Comparison of ENCODE assay signal across 11 cellular contexts in the genomic region with DNA sequence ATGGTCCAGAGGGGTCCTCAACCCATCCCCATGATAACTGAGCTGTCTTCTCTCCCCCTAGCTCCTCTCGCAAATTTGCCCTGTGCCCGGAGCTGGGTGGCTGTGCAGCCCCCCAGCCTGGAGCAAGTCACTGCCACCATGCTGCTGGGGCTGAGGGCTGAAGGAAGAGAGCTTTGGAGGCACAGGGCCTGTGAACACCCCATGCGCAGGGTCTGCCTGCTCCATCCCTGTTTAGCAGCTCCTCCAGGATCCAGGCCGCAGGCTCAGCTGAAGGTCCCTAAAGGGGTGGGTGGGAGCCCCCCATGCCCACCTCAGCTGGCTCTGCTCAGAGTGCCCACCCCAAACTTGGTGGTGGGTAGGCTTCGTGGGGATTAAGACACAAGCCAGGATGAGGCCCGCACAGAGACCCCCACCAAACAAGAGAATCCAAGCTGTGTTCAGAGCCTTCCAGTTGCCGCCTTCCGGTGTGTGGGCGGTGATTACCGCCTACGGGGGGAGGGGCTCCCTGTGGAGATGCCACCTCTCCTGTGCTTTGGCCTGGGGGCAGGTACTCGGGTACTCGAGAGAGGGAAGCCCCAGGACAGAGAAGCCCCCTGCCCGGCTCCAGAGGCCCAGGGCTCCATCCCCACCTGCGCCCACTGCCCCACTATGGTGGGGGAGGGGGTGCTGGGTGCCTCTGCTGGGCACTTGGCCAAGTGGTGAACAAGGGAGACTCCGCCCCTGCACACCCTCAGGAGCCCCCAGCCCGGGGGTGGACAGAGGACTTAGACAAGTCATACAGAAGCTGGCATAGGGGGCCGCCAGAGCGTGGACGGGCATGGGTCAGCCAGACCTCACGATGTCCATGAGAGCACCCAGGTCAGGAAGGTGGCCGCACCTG. TPM values are rescaled to one million over a fixed set of nuclear protein-coding genes. Genes with fewer than 3 reads are reported as not detected.
DNase-seq lines count a peak whose midpoint lies in the region; ATAC-seq and TF ChIP-seq lines count a peak whose summit lies in the region.
"Had no signal": no experiment of that assay in that cellular context is flagged by ENCODE, and none has a peak within 500 bp of the region (broad histone marks: within the 10 kb centered on the region; RNA-seq: fewer than 3 reads in every experiment).

No MANE protein-coding gene starts in this region.

- POLR2A ChIA-PET in HEK293 (lab: Yijun Ruan, JAX): interaction anchor here (1.3 to 2.0 kb wide), 2 partner anchors 11 to 131 kb away, joined by 3 to 9 read pairs; a partner anchor contains a TSS

- H3K4me1 Mint-ChIP-seq in activated T-cell treated with anti-CD3 and anti-CD28 coated beads, Interleukin-2, amount 50 U/mL, for 4 hours (ENCODE audit: low read depth): peaks cover 17% of the 10 kb centered on the region
- peaks cover 8% of the 10 kb centered on the region for H3K4me1 Mint-ChIP-seq in activated naive CD8-positive, alpha-beta T cell treated with anti-CD3 and anti-CD28 coated beads, Interleukin-2, amount 50 U/mL, for 24 hours

- H3K27me3 Mint-ChIP-seq in activated T-cell treated with anti-CD3 and anti-CD28 coated beads, Interleukin-2, amount 50 U/mL, for 4 hours (ENCODE audit: low read depth): peaks cover 15% of the 10 kb centered on the region
- peaks cover 19% of the 10 kb centered on the region for H3K27me3 Mint-ChIP-seq in activated naive CD8-positive, alpha-beta T cell treated with anti-CD3 and anti-CD28 coated beads, Interleukin-2, amount 50 U/mL, for 24 hours

- 74 to 79% (median 77%) methylated on average over 21 to 22 of the region's 22 CpGs for WGBS in psoas muscle, 3 donors

- no peak for ATAC-seq in activated T-cell treated with anti-CD3 and anti-CD28 coated beads, Interleukin-2, amount 50 U/mL, for 4 hours
- ATAC-seq in activated naive CD8-positive, alpha-beta T cell treated with anti-CD3 and anti-CD28 coated beads, Interleukin-2, amount 50 U/mL, for 24 hours: no peak
- ATAC-seq in psoas muscle (no peak), HG03108 (IDR thresholded peaks at IDR 0.05; ENCODE audit: unreplicated experiment) (no peak)

- H3K9me3 Mint-ChIP-seq in activated T-cell treated with anti-CD3 and anti-CD28 coated beads, Interleukin-2, amount 50 U/mL, for 4 hours: no peaks in the 10 kb centered on the region
- H3K9me3 Mint-ChIP-seq in activated naive CD8-positive, alpha-beta T cell treated with anti-CD3 and anti-CD28 coated beads, Interleukin-2, amount 50 U/mL, for 24 hours: no peaks in the 10 kb centered on the region

- no peaks in the 10 kb centered on the region for H3K27me3 ChIP-seq in psoas muscle (ENCODE audit: insufficient read depth in 3 of 3, low read length in 2 of 3)

- peaks cover 3% of the 10 kb centered on the region; the same call in 1 of the 2 replicates for H3K4me1 ChIP-seq in HEK293 (ENCODE audit: control insufficient read depth, insufficient read depth, low read length)
- H3K4me1 ChIP-seq in psoas muscle: peaks cover 49% of the 10 kb centered on the region
- H3K4me1 ChIP-seq: breast epithelium had no signal

- no peak for DNase-seq in activated T-cell treated with anti-CD3 and anti-CD28 coated beads, Interleukin-2, amount 50 U/mL, for 4 hours
- DNase-seq in activated T-cell treated with anti-CD3 and anti-CD28 coated beads, Interleukin-2, amount 50 U/mL, for 1 hour: no peak
- DNase-seq in activated naive CD8-positive, alpha-beta T cell treated with anti-CD3 and anti-CD28 coated beads, Interleukin-2, amount 50 U/mL, for 24 hours: no peak
- DNase-seq in psoas muscle: no peak
- DNase-seq in SHP77 treated with DMSO at 0.1 percent for 48 hours (lab: John Stamatoyannopoulos, UW): no peak
- DNase-seq in RKO (ENCODE audit: low spot score): no peak
- DNase-seq: NCI-H2029 treated with DMSO at 0.1 percent for 48 hours; stimulated activated CD4-positive, alpha-beta T cell treated with anti-CD3 and anti-CD28 coated beads, Interleukin-1b, Interleukin-23, amount 100 ng/mL, for 48 hours had no signal

- CTCF ChIA-PET in HEK293 (lab: Yijun Ruan, JAX): interaction anchor here (0.6 to 3.7 kb wide), 5 partner anchors 10 to 193 kb away, joined by 3 to 18 read pairs (median 3); a partner anchor contains a TSS

- TF ChIP-seq CTCF in HEK293 (tag by site-specific recombination; IDR thresholded peaks at IDR 0.05): no peak
- no peak for TF ChIP-seq CTCF in psoas muscle (IDR thresholded peaks at IDR 0.05)

- H3K36me3 Mint-ChIP-seq in activated T-cell treated with anti-CD3 and anti-CD28 coated beads, Interleukin-2, amount 50 U/mL, for 4 hours (ENCODE audit: insufficient read depth): no peaks in the 10 kb centered on the region
- H3K36me3 Mint-ChIP-seq in activated naive CD8-positive, alpha-beta T cell treated with anti-CD3 and anti-CD28 coated beads, Interleukin-2, amount 50 U/mL, for 24 hours (ENCODE audit: low read depth): no peaks in the 10 kb centered on the region

- no peak overlapping the region for H3K27ac Mint-ChIP-seq in activated naive CD8-positive, alpha-beta T cell treated with anti-CD3 and anti-CD28 coated beads, Interleukin-2, amount 50 U/mL, for 24 hours

- H3K27ac ChIP-seq in HEK293 (ENCODE audit: extremely low read depth, low read depth, low read length): no peak overlapping the region
- H3K27ac ChIP-seq in psoas muscle: peak overlapping the region; percentile 82

- no peaks in the 10 kb centered on the region for H3K9me3 ChIP-seq in HEK293 (ENCODE audit: control insufficient read depth, insufficient read depth, low read depth, low read length)
- no peaks in the 10 kb centered on the region for H3K9me3 ChIP-seq in psoas muscle
- H3K9me3 ChIP-seq: breast epithelium had no signal

- peak overlapping the region; percentile 65 for H3K4me3 Mint-ChIP-seq in activated T-cell treated with anti-CD3 and anti-CD28 coated beads, Interleukin-2, amount 50 U/mL, for 4 hours
- H3K4me3 Mint-ChIP-seq in activated naive CD8-positive, alpha-beta T cell treated with anti-CD3 and anti-CD28 coated beads, Interleukin-2, amount 50 U/mL, for 24 hours: peak overlapping the region; percentile 64

- H3K36me3 ChIP-seq in HEK293 (ENCODE audit: control insufficient read depth in 2 of 2, insufficient read depth in 1 of 2, low read length in 2 of 2): peaks cover 0 to 4% of the 10 kb centered on the region in 2 experiments; a peak in 1 of 3 replicates
- H3K36me3 ChIP-seq in psoas muscle (ENCODE audit: insufficient read depth in 1 of 2, low read depth in 1 of 2): no peaks in the 10 kb centered on the region
- H3K36me3 ChIP-seq: breast epithelium had no signal

- H3K4me3 ChIP-seq in HEK293 (ENCODE audit: low read depth, low read length): no peak overlapping the region
- peak overlapping the region; percentile 26 for H3K4me3 ChIP-seq in psoas muscle

- intact Hi-C loops in psoas muscle (cut with DNase I): loop anchor here in 1 of 2 donors (5.0 kb wide), 1 partner anchor 78 kb away; no protein-coding TSS in a partner anchor

TF ChIP-seq in HEK293, 187 proteins besides CTCF, POLR2A, EP300 and RAD21 (continues in another document):
- TF ChIP-seq, protein P1, sequence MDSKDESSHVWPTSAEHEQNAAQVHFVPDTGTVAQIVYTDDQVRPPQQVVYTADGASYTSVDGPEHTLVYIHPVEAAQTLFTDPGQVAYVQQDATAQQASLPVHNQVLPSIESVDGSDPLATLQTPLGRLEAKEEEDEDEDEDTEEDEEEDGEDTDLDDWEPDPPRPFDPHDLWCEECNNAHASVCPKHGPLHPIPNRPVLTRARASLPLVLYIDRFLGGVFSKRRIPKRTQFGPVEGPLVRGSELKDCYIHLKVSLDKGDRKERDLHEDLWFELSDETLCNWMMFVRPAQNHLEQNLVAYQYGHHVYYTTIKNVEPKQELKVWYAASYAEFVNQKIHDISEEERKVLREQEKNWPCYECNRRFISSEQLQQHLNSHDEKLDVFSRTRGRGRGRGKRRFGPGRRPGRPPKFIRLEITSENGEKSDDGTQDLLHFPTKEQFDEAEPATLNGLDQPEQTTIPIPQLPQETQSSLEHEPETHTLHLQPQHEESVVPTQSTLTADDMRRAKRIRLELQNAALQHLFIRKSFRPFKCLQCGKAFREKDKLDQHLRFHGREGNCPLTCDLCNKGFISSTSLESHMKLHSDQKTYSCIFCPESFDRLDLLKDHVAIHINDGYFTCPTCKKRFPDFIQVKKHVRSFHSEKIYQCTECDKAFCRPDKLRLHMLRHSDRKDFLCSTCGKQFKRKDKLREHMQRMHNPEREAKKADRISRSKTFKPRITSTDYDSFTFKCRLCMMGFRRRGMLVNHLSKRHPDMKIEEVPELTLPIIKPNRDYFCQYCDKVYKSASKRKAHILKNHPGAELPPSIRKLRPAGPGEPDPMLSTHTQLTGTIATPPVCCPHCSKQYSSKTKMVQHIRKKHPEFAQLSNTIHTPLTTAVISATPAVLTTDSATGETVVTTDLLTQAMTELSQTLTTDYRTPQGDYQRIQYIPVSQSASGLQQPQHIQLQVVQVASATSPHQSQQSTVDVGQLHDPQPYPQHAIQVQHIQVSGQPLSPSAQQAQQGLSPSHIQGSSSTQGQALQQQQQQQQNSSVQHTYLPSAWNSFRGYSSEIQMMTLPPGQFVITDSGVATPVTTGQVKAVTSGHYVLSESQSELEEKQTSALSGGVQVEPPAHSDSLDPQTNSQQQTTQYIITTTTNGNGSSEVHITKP (tag by site-specific recombination; IDR thresholded peaks at IDR 0.05): no peak
- TF ChIP-seq ZNF837 (tag by site-specific recombination; IDR thresholded peaks at IDR 0.05) (no peak), SP2 (tag by site-specific recombination; IDR thresholded peaks at IDR 0.05) (peak; percentile 50)

RNA-seq across cellular contexts. Expression of a gene that starts 1.4 kb away (rescaled TPM):
- 1 to 10 TPM; 2.9 to 5.4 (median 5.2) TPM for total RNA-seq in activated T-cell treated with anti-CD3 and anti-CD28 coated beads, Interleukin-2, amount 50 U/mL, for 4 hours
- 10 to 100 TPM; 18.4 to 34.0 (median 28.2) TPM for total RNA-seq in psoas muscle
- polyA plus RNA-seq in psoas muscle: 10 to 100 TPM; 10.6 to 25.9 (median 10.6) TPM

RNA-seq across cellular contexts. Expression of a gene that starts 11.1 kb away (rescaled TPM):
- 1 to 10 TPM; 5.2 to 7.0 (median 5.7) TPM for total RNA-seq in activated T-cell treated with anti-CD3 and anti-CD28 coated beads, Interleukin-2, amount 50 U/mL, for 4 hours
- total RNA-seq in psoas muscle: 10 to 100 TPM; 23.3 to 44.5 (median 24.6) TPM
- 10 to 100 TPM; 14.7 to 45.4 (median 22.3) TPM for polyA plus RNA-seq in psoas muscle
